In the genomic region with DNA sequence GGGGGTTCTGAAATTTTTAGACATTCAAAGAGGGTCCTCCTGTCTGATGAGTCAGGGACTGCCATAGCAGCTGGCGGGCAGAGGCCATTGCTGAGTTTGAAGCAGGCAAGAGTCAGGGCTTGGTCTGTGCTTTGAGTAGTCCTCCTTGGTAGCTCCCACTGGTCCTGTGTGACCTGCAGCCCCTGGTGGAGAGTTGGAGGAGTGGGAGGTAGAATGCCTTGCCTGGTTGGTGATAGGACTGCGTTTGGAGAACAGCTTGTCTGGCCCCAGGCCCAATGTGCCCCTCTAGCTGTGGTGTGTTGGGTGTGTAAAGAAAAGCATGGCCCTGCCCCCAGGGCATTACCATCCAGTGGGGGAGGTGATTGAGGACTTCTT, we compare ENCODE assay signal across 24 cellular contexts.
DNase-seq lines count a peak whose midpoint lies in the region; ATAC-seq and TF ChIP-seq lines count a peak whose summit lies in the region.
"Had no signal": no experiment of that assay in that cellular context is flagged by ENCODE, and none has a peak within 500 bp of the region (broad histone marks: within the 10 kb centered on the region; RNA-seq: fewer than 3 reads in every experiment).

No MANE protein-coding gene starts in this region.

- no peak overlapping the region for H3K4me3 Mint-ChIP-seq in stimulated activated naive CD8-positive, alpha-beta T cell treated with anti-CD3 and anti-CD28 coated beads, Interleukin-15, amount 100 ng/mL, for 72 hours
- H3K4me3 Mint-ChIP-seq in stimulated activated effector memory CD8-positive, alpha-beta T cell treated with anti-CD3 and anti-CD28 coated beads, Interleukin-12 subunit alpha, Interleukin-12 subunit beta, amount 100 ng/mL, for 72 hours, result no peak overlapping the region
- H3K4me3 Mint-ChIP-seq: activated naive CD8-positive, alpha-beta T cell treated with anti-CD3 and anti-CD28 coated beads, Interleukin-2, amount 50 U/mL, for 24 hours; activated T-cell treated with anti-CD3 and anti-CD28 coated beads, Interleukin-2, amount 50 U/mL, for 4 hours; CD8-positive, alpha-beta T cell; central memory CD8-positive, alpha-beta T cell had no signal

- 82 to 83% methylated on average over 2 of the region's 2 CpGs for WGBS in heart right ventricle, 2 donors

- H3K4me1 Mint-ChIP-seq in stimulated activated naive CD8-positive, alpha-beta T cell treated with anti-CD3 and anti-CD28 coated beads, Interleukin-15, amount 100 ng/mL, for 72 hours, result peaks cover 11% of the 10 kb centered on the region
- H3K4me1 Mint-ChIP-seq in stimulated activated effector memory CD8-positive, alpha-beta T cell treated with anti-CD3 and anti-CD28 coated beads, Interleukin-12 subunit alpha, Interleukin-12 subunit beta, amount 100 ng/mL, for 72 hours, result peaks cover 13% of the 10 kb centered on the region

- intact Hi-C loops in heart right ventricle (cut with DNase I), result no loop called here

- H3K27me3 ChIP-seq in brain microvascular endothelial cell (replicated peaks), result no peaks in the 10 kb centered on the region
- no peaks in the 10 kb centered on the region for H3K27me3 ChIP-seq in heart right ventricle
- H3K27me3 ChIP-seq: left lung, neutrophil, SJSA1, tibial artery had no signal

- no peak overlapping the region for H3K27ac Mint-ChIP-seq in stimulated activated naive CD8-positive, alpha-beta T cell treated with anti-CD3 and anti-CD28 coated beads, Interleukin-15, amount 100 ng/mL, for 72 hours
- H3K27ac Mint-ChIP-seq in stimulated activated effector memory CD8-positive, alpha-beta T cell treated with anti-CD3 and anti-CD28 coated beads, Interleukin-12 subunit alpha, Interleukin-12 subunit beta, amount 100 ng/mL, for 72 hours, result no peak overlapping the region
- H3K27ac Mint-ChIP-seq: activated naive CD8-positive, alpha-beta T cell treated with anti-CD3 and anti-CD28 coated beads, Interleukin-2, amount 50 U/mL, for 24 hours had no signal

- in situ Hi-C loops in brain microvascular endothelial cell (cut with HindIII; ENCODE audit: low pct_ligation_motif_present, low sequenced_read_pairs), result no loop called here

- H3K9me3 Mint-ChIP-seq in stimulated activated naive CD8-positive, alpha-beta T cell treated with anti-CD3 and anti-CD28 coated beads, Interleukin-15, amount 100 ng/mL, for 72 hours, result no peaks in the 10 kb centered on the region
- H3K9me3 Mint-ChIP-seq in stimulated activated effector memory CD8-positive, alpha-beta T cell treated with anti-CD3 and anti-CD28 coated beads, Interleukin-12 subunit alpha, Interleukin-12 subunit beta, amount 100 ng/mL, for 72 hours, result no peaks in the 10 kb centered on the region
- H3K9me3 Mint-ChIP-seq: activated naive CD8-positive, alpha-beta T cell treated with anti-CD3 and anti-CD28 coated beads, Interleukin-2, amount 50 U/mL, for 24 hours; activated T-cell treated with anti-CD3 and anti-CD28 coated beads, Interleukin-2, amount 50 U/mL, for 4 hours; CD8-positive, alpha-beta T cell; central memory CD8-positive, alpha-beta T cell had no signal

- DNase-seq in stimulated activated naive CD8-positive, alpha-beta T cell treated with anti-CD3 and anti-CD28 coated beads, Interleukin-15, amount 100 ng/mL, for 72 hours, result no peak
- DNase-seq in stimulated activated naive CD8-positive, alpha-beta T cell treated with anti-CD3 and anti-CD28 coated beads, Interleukin-15, Interleukin-2, amounts not matched to agents 100 U/mL and 50 U/mL, for 24 hours, result no peak
- DNase-seq in NB4 (ENCODE audit: low read depth) (peak; percentile 10), brain microvascular endothelial cell (no peak), SKM-1 treated with dmso at 0.1 percent for 144 hours (lab: John Stamatoyannopoulos, UW; ENCODE audit: unreplicated experiment) (no peak), heart right ventricle (no peak)
- no peak for DNase-seq in stimulated activated effector memory CD8-positive, alpha-beta T cell treated with anti-CD3 and anti-CD28 coated beads, Interleukin-12 subunit alpha, Interleukin-12 subunit beta, amount 100 ng/mL, for 72 hours (ENCODE audit: low spot score in 2 of 2)
- DNase-seq in activated naive CD4-positive, alpha-beta T cell (lab: John Stamatoyannopoulos, UW), result no peak
- DNase-seq: activated gamma-delta T cell treated with Interleukin-2 at 50 U/mL for 16 hours; activated naive CD8-positive, alpha-beta T cell treated with anti-CD3 and anti-CD28 coated beads, Interleukin-2, amount 50 U/mL, for 24 hours; activated T-cell treated with anti-CD3 and anti-CD28 coated beads, Interleukin-2, amount 50 U/mL, for 4 hours; CD8-positive, alpha-beta T cell; left lung; MM.1S; NCI-H1417 treated with DMSO at 0.1 percent for 48 hours; NCI-H524; psoas muscle; RPMI8226; small intestine; tibial artery had no signal

- ATAC-seq in stimulated activated naive CD8-positive, alpha-beta T cell treated with anti-CD3 and anti-CD28 coated beads, Interleukin-15, amount 100 ng/mL, for 72 hours, result peak; percentile 14
- ATAC-seq in stimulated activated naive CD8-positive, alpha-beta T cell treated with anti-CD3 and anti-CD28 coated beads, Interleukin-15, Interleukin-2, amounts not matched to agents 100 U/mL and 50 U/mL, for 24 hours, result no peak
- ATAC-seq in stimulated activated effector memory CD8-positive, alpha-beta T cell treated with anti-CD3 and anti-CD28 coated beads, Interleukin-12 subunit alpha, Interleukin-12 subunit beta, amount 100 ng/mL, for 72 hours, result peak; percentile 22
- no peak for ATAC-seq in heart right ventricle
- ATAC-seq: CD8-positive, alpha-beta T cell; left lung had no signal

- no peaks in the 10 kb centered on the region for H3K36me3 Mint-ChIP-seq in stimulated activated effector memory CD8-positive, alpha-beta T cell treated with anti-CD3 and anti-CD28 coated beads, Interleukin-12 subunit alpha, Interleukin-12 subunit beta, amount 100 ng/mL, for 72 hours

- H3K4me3 ChIP-seq in NB4 (ENCODE audit: low read depth, low read length) (no peak overlapping the region), brain microvascular endothelial cell (ENCODE audit: low read depth, low read length) (no peak overlapping the region), heart right ventricle (no peak overlapping the region)
- H3K4me3 ChIP-seq: HAP-1, left lung, psoas muscle, SJSA1, tibial artery had no signal

- H3K27ac ChIP-seq in brain microvascular endothelial cell (no peak overlapping the region), heart right ventricle (no peak overlapping the region)
- H3K27ac ChIP-seq: left lung, neutrophil, SJSA1, tibial artery had no signal

- TF ChIP-seq POLR2A in NB4 (IDR thresholded peaks at IDR 0.05; ENCODE audit: extremely low read depth, insufficient read length), result no peak

- H3K27me3 Mint-ChIP-seq in stimulated activated naive CD8-positive, alpha-beta T cell treated with anti-CD3 and anti-CD28 coated beads, Interleukin-15, amount 100 ng/mL, for 72 hours, result no peaks in the 10 kb centered on the region
- H3K27me3 Mint-ChIP-seq: activated naive CD8-positive, alpha-beta T cell treated with anti-CD3 and anti-CD28 coated beads, Interleukin-2, amount 50 U/mL, for 24 hours; central memory CD8-positive, alpha-beta T cell had no signal

- H3K4me1 ChIP-seq in heart right ventricle, result no peaks in the 10 kb centered on the region
- H3K4me1 ChIP-seq: left lung, SJSA1, tibial artery had no signal

- no peak for TF ChIP-seq CTCF in NB4 (IDR thresholded peaks at IDR 0.05; ENCODE audit: low read depth, low read length)
- TF ChIP-seq CTCF in brain microvascular endothelial cell (IDR thresholded peaks at IDR 0.05; ENCODE audit: low read depth, low read length, missing control alignments), result peak; percentile 21
- no peak for TF ChIP-seq CTCF in heart right ventricle (IDR thresholded peaks at IDR 0.05)

- H3K36me3 ChIP-seq in brain microvascular endothelial cell (replicated peaks), result no peaks in the 10 kb centered on the region
- H3K36me3 ChIP-seq in heart right ventricle, result peaks cover 0 to 17% (median 0%) of the 10 kb centered on the region in 9 donors
- H3K36me3 ChIP-seq: HAP-1, SJSA1 had no signal

- H3K9me3 ChIP-seq in heart right ventricle, result no peaks in the 10 kb centered on the region
- H3K9me3 ChIP-seq: HAP-1, left lung, neutrophil, psoas muscle, SJSA1, tibial artery had no signal

Comparison
In these comparisons a context has a peak if more than half of its experiments do, and no peak if none do; other contexts are left out.
1. ATAC-seq: peak in stimulated activated naive CD8-positive, alpha-beta T cell treated with anti-CD3 and anti-CD28 coated beads, Interleukin-15, amount 100 ng/mL, for 72 hours (single experiment) and stimulated activated effector memory CD8-positive, alpha-beta T cell treated with anti-CD3 and anti-CD28 coated beads, Interleukin-12 subunit alpha, Interleukin-12 subunit beta, amount 100 ng/mL, for 72 hours (single experiment); none in stimulated activated naive CD8-positive, alpha-beta T cell treated with anti-CD3 and anti-CD28 coated beads, Interleukin-15, Interleukin-2, amounts not matched to agents 100 U/mL and 50 U/mL, for 24 hours (single experiment) and heart right ventricle (0 of 8).